ENCODE assay signal across 14 cellular contexts in the genomic region with DNA sequence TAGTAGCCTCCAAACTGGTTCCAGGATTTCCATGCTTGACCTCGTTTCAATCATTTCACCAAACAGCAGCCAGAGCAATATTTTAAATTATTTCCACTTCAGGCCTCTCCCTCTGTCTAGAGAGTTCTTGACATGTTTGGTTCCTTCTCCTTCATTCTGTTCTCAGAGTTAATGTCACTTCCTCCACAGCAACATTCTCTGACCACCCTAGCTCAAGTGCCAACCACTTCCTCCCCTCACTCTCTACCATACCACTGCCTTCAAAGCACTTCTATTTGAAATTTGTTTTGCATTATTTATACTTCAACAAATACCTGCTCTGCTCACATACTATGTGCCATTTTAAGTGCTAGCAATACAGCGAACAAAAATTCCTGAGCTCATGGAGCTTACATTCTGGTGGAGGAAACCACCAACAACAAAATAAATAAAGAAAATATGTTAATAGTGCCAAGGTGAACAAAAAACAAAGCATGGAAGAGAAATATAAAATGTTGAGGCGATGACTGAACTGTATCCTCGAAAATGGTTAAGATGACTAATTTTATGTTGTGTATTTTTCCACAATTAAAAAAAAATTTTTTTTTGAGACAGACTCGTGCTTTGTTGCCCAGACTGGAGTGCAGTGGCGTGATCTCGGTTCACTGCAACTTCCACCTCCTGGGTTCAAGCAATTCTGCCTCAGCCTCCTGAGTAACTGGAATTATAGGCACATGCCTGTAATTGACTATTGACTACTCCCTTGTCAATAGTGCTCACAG. TPM values are rescaled to one million over a fixed set of nuclear protein-coding genes. Genes with fewer than 3 reads are reported as not detected.
A peak's percentile ranks its signal among the peaks of the same experiment; 100 is the strongest.
DNase-seq lines count a peak whose midpoint lies in the region; ATAC-seq, FAIRE-seq and TF ChIP-seq lines count a peak whose summit lies in the region.
"Had no signal": no experiment of that assay in that cellular context is flagged by ENCODE, and none has a peak within 500 bp of the region (broad histone marks: within the 10 kb centered on the region; RNA-seq: fewer than 3 reads in every experiment).

No MANE protein-coding gene starts in this region.

- H3F3A ChIP-seq in PC-3 (ENCODE audit: low read length, unreplicated experiment), result no peaks in the 10 kb centered on the region

- no peak overlapping the region for H3K4me3 Mint-ChIP-seq in activated naive CD4-positive, alpha-beta T cell treated with anti-CD3 and anti-CD28 coated beads, Interleukin-2, amount 10 ng/mL, durations not matched to agents 7 days and 5 days
- H3K4me3 Mint-ChIP-seq in effector memory CD8-positive, alpha-beta T cell, result peak overlapping the region; percentile 62 to 63

- no peaks in the 10 kb centered on the region for H4K20me1 ChIP-seq in PC-3 (ENCODE audit: low read length)

- H2AFZ ChIP-seq in PC-3 (ENCODE audit: low read length), result no peak overlapping the region
- H2AFZ ChIP-seq: GM23248 had no signal

- POLR2A ChIA-PET in PC-3 (lab: Charles Lee; ENCODE audit: unreplicated experiment), result interaction anchor here (0.6 kb wide), 1 partner anchor 37 kb away, joined by 3 read pairs; no protein-coding TSS in a partner anchor

- BruUV-seq in PC-3 (replicated peaks; lab: Mats Ljungman, UMichigan), result no TSS peak

- no peaks in the 10 kb centered on the region for H3K4me1 ChIP-seq in PC-3 (ENCODE audit: insufficient read depth, low read length)
- H3K4me1 ChIP-seq in upper lobe of left lung, result peaks cover 0 to 16% (median 8%) of the 10 kb centered on the region in 4 donors
- H3K4me1 ChIP-seq: uterus had no signal

- H3K9me3 ChIP-seq in PC-3 (ENCODE audit: low read length), result no peaks in the 10 kb centered on the region
- H3K9me3 ChIP-seq in upper lobe of left lung, result no peaks in the 10 kb centered on the region
- H3K9me3 ChIP-seq: uterus had no signal

- no peak overlapping the region for H3K9ac ChIP-seq in PC-3 (ENCODE audit: low read length)
- H3K9ac ChIP-seq: GM23248 had no signal

- ATAC-seq in PC-3 (peak; percentile 53), upper lobe of left lung (ENCODE audit: low FRiP score in 2 of 2) (peak; percentile 78 to 87)
- peak; percentile 88 for ATAC-seq in effector memory CD8-positive, alpha-beta T cell (replicated peaks)

- 71 to 93% methylated on average over 6 to 7 of the region's 7 CpGs for WGBS in upper lobe of left lung, 2 donors

- H3K4me3 ChIP-seq in PC-3 (ENCODE audit: low read length) (no peak overlapping the region), upper lobe of left lung (no peak overlapping the region)
- H3K4me3 ChIP-seq: GM23248, uterus had no signal

- intact Hi-C loops in PC-3 (cut with micrococcal nuclease), result no loop called here

- CTCF ChIA-PET in activated naive CD4-positive, alpha-beta T cell treated with anti-CD3 and anti-CD28 coated beads, Interleukin-2, amount 10 ng/mL, durations not matched to agents 7 days and 5 days (lab: Charles Lee), result no interaction called here
- CTCF ChIA-PET in PC-3 (lab: Charles Lee), result no interaction called here

- H3K9me2 ChIP-seq in PC-3 (replicated peaks; ENCODE audit: low read length), result no peaks in the 10 kb centered on the region

- peaks cover 61% of the 10 kb centered on the region for H3K36me3 Mint-ChIP-seq in activated naive CD4-positive, alpha-beta T cell treated with anti-CD3 and anti-CD28 coated beads, Interleukin-2, amount 10 ng/mL, durations not matched to agents 7 days and 5 days
- H3K36me3 Mint-ChIP-seq in effector memory CD8-positive, alpha-beta T cell (ENCODE audit: insufficient read depth), result peaks cover 54% of the 10 kb centered on the region

- peak overlapping the region; percentile 87 for H3K27ac Mint-ChIP-seq in activated naive CD4-positive, alpha-beta T cell treated with anti-CD3 and anti-CD28 coated beads, Interleukin-2, amount 10 ng/mL, durations not matched to agents 7 days and 5 days
- peak overlapping the region; percentile 72 to 81 for H3K27ac Mint-ChIP-seq in effector memory CD8-positive, alpha-beta T cell

- no peak overlapping the region for H3K27ac ChIP-seq in PC-3 (ENCODE audit: low read length)
- H3K27ac ChIP-seq in upper lobe of left lung, result peak overlapping the region; percentile 37 to 75 (median 42)
- H3K27ac ChIP-seq: GM23248, uterus had no signal

- no peaks in the 10 kb centered on the region for H3K27me3 ChIP-seq in PC-3 (ENCODE audit: low read length)
- H3K27me3 ChIP-seq in upper lobe of left lung, result no peaks in the 10 kb centered on the region
- H3K27me3 ChIP-seq: uterus had no signal

- 0 out of 2 replicates have a peak, but pooled peaks cover 4% of the 10 kb centered on the region for H3K79me2 ChIP-seq in PC-3 (ENCODE audit: low read length)

- peaks cover 7% of the 10 kb centered on the region for H3K9me3 Mint-ChIP-seq in activated naive CD4-positive, alpha-beta T cell treated with anti-CD3 and anti-CD28 coated beads, Interleukin-2, amount 10 ng/mL, durations not matched to agents 7 days and 5 days
- H3K9me3 Mint-ChIP-seq in effector memory CD8-positive, alpha-beta T cell, result peaks cover 3 to 8% of the 10 kb centered on the region in 2 donors

- TF ChIP-seq EP300 in upper lobe of left lung (IDR thresholded peaks at IDR 0.05), result peak in 1 of 4 donors; percentile 43

- H3K4me2 ChIP-seq in PC-3 (ENCODE audit: low read length), result no peak overlapping the region

- no peak for TF ChIP-seq POLR2A in upper lobe of left lung (IDR thresholded peaks at IDR 0.05)
- no peak for TF ChIP-seq POLR2A in GM12892 (IDR thresholded peaks at IDR 0.05; ENCODE audit: low read depth, low read length)

- H3K27me3 Mint-ChIP-seq in activated naive CD4-positive, alpha-beta T cell treated with anti-CD3 and anti-CD28 coated beads, Interleukin-2, amount 10 ng/mL, durations not matched to agents 7 days and 5 days, result no peaks in the 10 kb centered on the region
- H3K27me3 Mint-ChIP-seq in effector memory CD8-positive, alpha-beta T cell, result no peaks in the 10 kb centered on the region

- TF ChIP-seq CTCF in PC-3 (conservative IDR thresholded peaks at IDR 0.05; ENCODE audit: low read depth, low read length), result no peak
- no peak for TF ChIP-seq CTCF in upper lobe of left lung (IDR thresholded peaks at IDR 0.05)

- peak; percentile 51 for DNase-seq in activated naive CD4-positive, alpha-beta T cell treated with anti-CD3 and anti-CD28 coated beads, Interleukin-2, amount 10 ng/mL, durations not matched to agents 7 days and 5 days
- DNase-seq in activated naive CD4-positive, alpha-beta T cell treated with Interleukin-2 at 50 U/mL for 16 hours, result no peak
- DNase-seq in PC-3, result no peak
- DNase-seq in effector memory CD8-positive, alpha-beta T cell, result peak in 2 of 3 experiments; percentile 19 to 26
- peak in 1 of 2 donors; percentile 55 for DNase-seq in upper lobe of left lung
- no peak for DNase-seq in GM12892 (ENCODE audit: insufficient read length)
- DNase-seq in NCI-H146 treated with DMSO at 0.1 percent for 48 hours (lab: John Stamatoyannopoulos, UW; ENCODE audit: unreplicated experiment), result no peak
- no peak for DNase-seq in HuH-7 (ENCODE audit: low spot score)
- DNase-seq: activated effector memory CD4-positive, alpha-beta T cell treated with anti-CD3 and anti-CD28 coated beads, Interleukin-2, amount 50 U/mL, for 16 hours; GM23248; NCI-H2081; uterus had no signal

- peaks cover 28% of the 10 kb centered on the region for H3K4me1 Mint-ChIP-seq in activated naive CD4-positive, alpha-beta T cell treated with anti-CD3 and anti-CD28 coated beads, Interleukin-2, amount 10 ng/mL, durations not matched to agents 7 days and 5 days
- H3K4me1 Mint-ChIP-seq in effector memory CD8-positive, alpha-beta T cell (ENCODE audit: low read depth in 2 of 2), result peaks cover 21 to 42% of the 10 kb centered on the region in 2 donors

- H3K36me3 ChIP-seq in PC-3 (ENCODE audit: low read depth, low read length), result peaks cover 30% of the 10 kb centered on the region
- peaks cover 0 to 41% (median 14%) of the 10 kb centered on the region in 4 donors for H3K36me3 ChIP-seq in upper lobe of left lung
- H3K36me3 ChIP-seq: uterus had no signal

- FAIRE-seq in GM12892 (lab: Jason Lieb, UNC), result no peak
- FAIRE-seq: colon, TTC549 had no signal

RNA-seq across cellular contexts. Expression of a gene that starts 17.3 kb away (rescaled TPM):
- total RNA-seq in PC-3 (2014; rRNA removed), result 24.7 and 30.6 TPM in 2 replicates
- 10 to 100 TPM; 27.6 to 44.3 (median 36.6) TPM for total RNA-seq in upper lobe of left lung
- polyA plus RNA-seq in GM12892 (2012; ENCODE audit: missing spikeins), result 47.2 TPM

Comparison
In these comparisons a context has a peak if more than half of its experiments do, and no peak if none do; other contexts are left out.
1. DNase-seq: peak in activated naive CD4-positive, alpha-beta T cell treated with anti-CD3 and anti-CD28 coated beads, Interleukin-2, amount 10 ng/mL, durations not matched to agents 7 days and 5 days (single experiment) and effector memory CD8-positive, alpha-beta T cell (2 of 3); none in activated naive CD4-positive, alpha-beta T cell treated with Interleukin-2 at 50 U/mL for 16 hours (single experiment), PC-3 (single experiment), GM12892 (single experiment), NCI-H146 treated with DMSO at 0.1 percent for 48 hours (single experiment) and HuH-7 (single experiment).
2. Peak in every context shown above with its lines, with median percentiles within 50 percentile points of each other: ATAC-seq.